ENCODE assay signal across 1 cellular context in genomic region chr13:19959141-19959830, GRCh38.
TF ChIP-seq lines count a peak whose summit lies in the region.

No MANE protein-coding gene starts in this region.

TF ChIP-seq in HepG2, 621 proteins besides CTCF, POLR2A, EP300 and RAD21 (continued from another document):
- TF ChIP-seq, protein P1, sequence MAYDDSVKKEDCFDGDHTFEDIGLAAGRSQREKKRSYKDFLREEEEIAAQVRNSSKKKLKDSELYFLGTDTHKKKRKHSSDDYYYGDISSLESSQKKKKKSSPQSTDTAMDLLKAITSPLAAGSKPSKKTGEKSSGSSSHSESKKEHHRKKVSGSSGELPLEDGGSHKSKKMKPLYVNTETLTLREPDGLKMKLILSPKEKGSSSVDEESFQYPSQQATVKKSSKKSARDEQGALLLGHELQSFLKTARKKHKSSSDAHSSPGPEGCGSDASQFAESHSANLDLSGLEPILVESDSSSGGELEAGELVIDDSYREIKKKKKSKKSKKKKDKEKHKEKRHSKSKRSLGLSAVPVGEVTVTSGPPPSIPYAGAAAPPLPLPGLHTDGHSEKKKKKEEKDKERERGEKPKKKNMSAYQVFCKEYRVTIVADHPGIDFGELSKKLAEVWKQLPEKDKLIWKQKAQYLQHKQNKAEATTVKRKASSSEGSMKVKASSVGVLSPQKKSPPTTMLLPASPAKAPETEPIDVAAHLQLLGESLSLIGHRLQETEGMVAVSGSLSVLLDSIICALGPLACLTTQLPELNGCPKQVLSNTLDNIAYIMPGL (CRISPR knock-in tag; IDR thresholded peaks at IDR 0.05; ENCODE audit: borderline replicate concordance in 1 of 2, low read depth in 1 of 2) = 0 out of 4 replicates have a peak, but pooled peaks of 1 of the 2 experiments have one; percentile 18
- TF ChIP-seq, protein P2, sequence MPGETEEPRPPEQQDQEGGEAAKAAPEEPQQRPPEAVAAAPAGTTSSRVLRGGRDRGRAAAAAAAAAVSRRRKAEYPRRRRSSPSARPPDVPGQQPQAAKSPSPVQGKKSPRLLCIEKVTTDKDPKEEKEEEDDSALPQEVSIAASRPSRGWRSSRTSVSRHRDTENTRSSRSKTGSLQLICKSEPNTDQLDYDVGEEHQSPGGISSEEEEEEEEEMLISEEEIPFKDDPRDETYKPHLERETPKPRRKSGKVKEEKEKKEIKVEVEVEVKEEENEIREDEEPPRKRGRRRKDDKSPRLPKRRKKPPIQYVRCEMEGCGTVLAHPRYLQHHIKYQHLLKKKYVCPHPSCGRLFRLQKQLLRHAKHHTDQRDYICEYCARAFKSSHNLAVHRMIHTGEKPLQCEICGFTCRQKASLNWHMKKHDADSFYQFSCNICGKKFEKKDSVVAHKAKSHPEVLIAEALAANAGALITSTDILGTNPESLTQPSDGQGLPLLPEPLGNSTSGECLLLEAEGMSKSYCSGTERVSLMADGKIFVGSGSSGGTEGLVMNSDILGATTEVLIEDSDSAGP (CRISPR knock-in tag; IDR thresholded peaks at IDR 0.05; ENCODE audit: borderline replicate concordance) = peak; percentile 19; the same call in 1 of the 2 replicates
- TF ChIP-seq NR3C1 (CRISPR knock-in tag; IDR thresholded peaks at IDR 0.05) (no peak), ZEB1 (IDR thresholded peaks at IDR 0.05; ENCODE audit: insufficient replicate concordance, low read depth) (no peak), ZNF768 (CRISPR knock-in tag; IDR thresholded peaks at IDR 0.05) (peak; percentile 22; the same call in 1 of the 2 replicates), PHF8 (CRISPR knock-in tag; IDR thresholded peaks at IDR 0.05) (peak; percentile 37; the same call in 1 of the 2 replicates), NR2F1 (CRISPR knock-in tag; IDR thresholded peaks at IDR 0.05) (no peak), HNRNPLL (IDR thresholded peaks at IDR 0.05; ENCODE audit: low read depth, low read length, poor library complexity, severe bottlenecking) (peak; percentile 47), ZSCAN12 (CRISPR knock-in tag; IDR thresholded peaks at IDR 0.05) (no peak), SIX4 (CRISPR knock-in tag; IDR thresholded peaks at IDR 0.05) (no peak), NFKB2 (CRISPR knock-in tag; IDR thresholded peaks at IDR 0.05; ENCODE audit: borderline replicate concordance) (peak; percentile 39; the same call in 1 of the 2 replicates), MIER3 (CRISPR knock-in tag; IDR thresholded peaks at IDR 0.05; ENCODE audit: borderline replicate concordance) (no peak), ZNF691 (CRISPR knock-in tag; IDR thresholded peaks at IDR 0.05; ENCODE audit: borderline replicate concordance, low read depth) (0 out of 2 replicates have a peak, but pooled peaks have one; percentile 4), AGO1 (IDR thresholded peaks at IDR 0.05; ENCODE audit: low read depth, low read length, poor library complexity, severe bottlenecking) (peak; percentile 36), AGO2 (optimal IDR thresholded peaks at IDR 0.05; ENCODE audit: low read depth, low read length) (peak; percentile 71), SCMH1 (CRISPR knock-in tag; IDR thresholded peaks at IDR 0.05; ENCODE audit: borderline replicate concordance) (no peak), SIN3A (IDR thresholded peaks at IDR 0.05; ENCODE audit: borderline replicate concordance, low read depth, low read length) (no peak), YY1 (IDR thresholded peaks at IDR 0.05; ENCODE audit: insufficient read depth, insufficient replicate concordance, low read depth, low read length) (peak; percentile 86), ZNF207 (IDR thresholded peaks at IDR 0.05; ENCODE audit: borderline replicate concordance) (no peak), SRSF1 (optimal IDR thresholded peaks at IDR 0.05; ENCODE audit: low read depth, low read length) (peak; percentile 44)
- TF ChIP-seq, protein P3, sequence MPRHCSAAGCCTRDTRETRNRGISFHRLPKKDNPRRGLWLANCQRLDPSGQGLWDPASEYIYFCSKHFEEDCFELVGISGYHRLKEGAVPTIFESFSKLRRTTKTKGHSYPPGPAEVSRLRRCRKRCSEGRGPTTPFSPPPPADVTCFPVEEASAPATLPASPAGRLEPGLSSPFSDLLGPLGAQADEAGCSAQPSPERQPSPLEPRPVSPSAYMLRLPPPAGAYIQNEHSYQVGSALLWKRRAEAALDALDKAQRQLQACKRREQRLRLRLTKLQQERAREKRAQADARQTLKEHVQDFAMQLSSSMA (CRISPR knock-in tag; IDR thresholded peaks at IDR 0.05) = 0 out of 2 replicates have a peak, but pooled peaks have one; percentile 6
- TF ChIP-seq, protein P4, sequence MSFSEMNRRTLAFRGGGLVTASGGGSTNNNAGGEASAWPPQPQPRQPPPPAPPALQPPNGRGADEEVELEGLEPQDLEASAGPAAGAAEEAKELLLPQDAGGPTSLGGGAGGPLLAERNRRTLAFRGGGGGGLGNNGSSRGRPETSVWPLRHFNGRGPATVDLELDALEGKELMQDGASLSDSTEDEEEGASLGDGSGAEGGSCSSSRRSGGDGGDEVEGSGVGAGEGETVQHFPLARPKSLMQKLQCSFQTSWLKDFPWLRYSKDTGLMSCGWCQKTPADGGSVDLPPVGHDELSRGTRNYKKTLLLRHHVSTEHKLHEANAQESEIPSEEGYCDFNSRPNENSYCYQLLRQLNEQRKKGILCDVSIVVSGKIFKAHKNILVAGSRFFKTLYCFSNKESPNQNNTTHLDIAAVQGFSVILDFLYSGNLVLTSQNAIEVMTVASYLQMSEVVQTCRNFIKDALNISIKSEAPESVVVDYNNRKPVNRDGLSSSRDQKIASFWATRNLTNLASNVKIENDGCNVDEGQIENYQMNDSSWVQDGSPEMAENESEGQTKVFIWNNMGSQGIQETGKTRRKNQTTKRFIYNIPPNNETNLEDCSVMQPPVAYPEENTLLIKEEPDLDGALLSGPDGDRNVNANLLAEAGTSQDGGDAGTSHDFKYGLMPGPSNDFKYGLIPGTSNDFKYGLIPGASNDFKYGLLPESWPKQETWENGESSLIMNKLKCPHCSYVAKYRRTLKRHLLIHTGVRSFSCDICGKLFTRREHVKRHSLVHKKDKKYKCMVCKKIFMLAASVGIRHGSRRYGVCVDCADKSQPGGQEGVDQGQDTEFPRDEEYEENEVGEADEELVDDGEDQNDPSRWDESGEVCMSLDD (CRISPR knock-in tag; IDR thresholded peaks at IDR 0.05; ENCODE audit: borderline replicate concordance) = peak; percentile 43; the same call in 1 of the 2 replicates
- TF ChIP-seq, protein P5, sequence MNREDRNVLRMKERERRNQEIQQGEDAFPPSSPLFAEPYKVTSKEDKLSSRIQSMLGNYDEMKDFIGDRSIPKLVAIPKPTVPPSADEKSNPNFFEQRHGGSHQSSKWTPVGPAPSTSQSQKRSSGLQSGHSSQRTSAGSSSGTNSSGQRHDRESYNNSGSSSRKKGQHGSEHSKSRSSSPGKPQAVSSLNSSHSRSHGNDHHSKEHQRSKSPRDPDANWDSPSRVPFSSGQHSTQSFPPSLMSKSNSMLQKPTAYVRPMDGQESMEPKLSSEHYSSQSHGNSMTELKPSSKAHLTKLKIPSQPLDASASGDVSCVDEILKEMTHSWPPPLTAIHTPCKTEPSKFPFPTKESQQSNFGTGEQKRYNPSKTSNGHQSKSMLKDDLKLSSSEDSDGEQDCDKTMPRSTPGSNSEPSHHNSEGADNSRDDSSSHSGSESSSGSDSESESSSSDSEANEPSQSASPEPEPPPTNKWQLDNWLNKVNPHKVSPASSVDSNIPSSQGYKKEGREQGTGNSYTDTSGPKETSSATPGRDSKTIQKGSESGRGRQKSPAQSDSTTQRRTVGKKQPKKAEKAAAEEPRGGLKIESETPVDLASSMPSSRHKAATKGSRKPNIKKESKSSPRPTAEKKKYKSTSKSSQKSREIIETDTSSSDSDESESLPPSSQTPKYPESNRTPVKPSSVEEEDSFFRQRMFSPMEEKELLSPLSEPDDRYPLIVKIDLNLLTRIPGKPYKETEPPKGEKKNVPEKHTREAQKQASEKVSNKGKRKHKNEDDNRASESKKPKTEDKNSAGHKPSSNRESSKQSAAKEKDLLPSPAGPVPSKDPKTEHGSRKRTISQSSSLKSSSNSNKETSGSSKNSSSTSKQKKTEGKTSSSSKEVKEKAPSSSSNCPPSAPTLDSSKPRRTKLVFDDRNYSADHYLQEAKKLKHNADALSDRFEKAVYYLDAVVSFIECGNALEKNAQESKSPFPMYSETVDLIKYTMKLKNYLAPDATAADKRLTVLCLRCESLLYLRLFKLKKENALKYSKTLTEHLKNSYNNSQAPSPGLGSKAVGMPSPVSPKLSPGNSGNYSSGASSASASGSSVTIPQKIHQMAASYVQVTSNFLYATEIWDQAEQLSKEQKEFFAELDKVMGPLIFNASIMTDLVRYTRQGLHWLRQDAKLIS (CRISPR knock-in tag; IDR thresholded peaks at IDR 0.05) = no peak
- TF ChIP-seq, protein P6, sequence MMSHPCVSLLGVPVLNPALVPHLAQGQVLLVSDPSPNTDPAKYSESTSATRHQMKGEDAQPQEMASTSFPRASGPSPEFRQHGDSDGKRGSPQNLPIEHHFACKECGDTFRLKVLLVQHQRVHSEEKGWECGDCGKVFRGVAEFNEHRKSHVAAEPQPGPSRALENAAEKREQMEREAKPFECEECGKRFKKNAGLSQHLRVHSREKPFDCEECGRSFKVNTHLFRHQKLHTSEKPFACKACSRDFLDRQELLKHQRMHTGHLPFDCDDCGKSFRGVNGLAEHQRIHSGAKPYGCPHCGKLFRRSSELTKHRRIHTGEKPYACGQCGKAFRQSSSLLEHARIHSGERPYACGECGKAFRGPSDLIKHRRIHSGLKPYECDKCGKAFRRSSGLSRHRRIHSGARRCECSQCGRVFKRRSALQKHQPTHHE (CRISPR knock-in tag; IDR thresholded peaks at IDR 0.05; ENCODE audit: borderline replicate concordance) = 0 out of 2 replicates have a peak, but pooled peaks have one; percentile 20
